Comparison of ENCODE assay signal across 8 cellular contexts in the genomic region with DNA sequence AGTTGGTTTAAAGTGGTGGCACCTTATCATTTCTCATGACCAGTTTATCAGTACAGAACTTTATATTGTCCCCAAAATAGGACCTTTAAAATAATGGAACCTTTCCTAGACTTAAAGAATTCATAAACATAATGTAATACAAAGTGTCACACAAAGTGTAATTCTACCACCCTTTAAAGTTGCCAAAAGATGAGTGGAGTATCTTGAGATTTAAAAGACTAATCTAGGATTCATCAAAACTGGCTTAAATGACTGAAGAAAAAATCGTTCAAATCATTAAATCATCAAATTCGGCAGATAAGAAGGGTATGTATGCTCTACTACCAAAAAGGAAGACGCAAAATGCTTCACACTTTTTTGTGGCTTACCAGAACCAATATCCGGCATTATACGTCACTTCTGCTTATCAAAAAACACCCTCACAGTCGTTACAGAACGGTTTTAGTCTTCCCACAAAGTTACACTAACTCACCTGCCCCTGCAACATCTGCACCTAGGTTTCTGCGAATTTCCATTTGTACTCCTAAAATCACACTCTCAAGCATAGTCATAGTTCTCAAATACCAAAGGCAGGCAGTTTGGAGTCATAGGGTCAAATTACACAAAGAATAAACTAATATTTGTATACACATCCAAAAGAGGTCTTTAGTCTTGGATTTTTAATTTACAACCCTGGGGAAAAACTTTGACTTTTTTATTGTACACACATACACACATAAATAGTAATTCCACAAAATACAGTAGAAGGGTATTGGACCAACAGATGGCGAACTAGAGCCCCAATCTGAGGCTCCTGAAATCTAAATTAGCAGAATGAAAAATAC. TPM values are rescaled to one million over a fixed set of nuclear protein-coding genes. Genes with fewer than 3 reads are reported as not detected.
DNase-seq lines count a peak whose midpoint lies in the region; ATAC-seq and TF ChIP-seq lines count a peak whose summit lies in the region.

No MANE protein-coding gene starts in this region.

- peak overlapping the region; percentile 93 for H3K27ac Mint-ChIP-seq in CD4-positive, alpha-beta T cell
- peak overlapping the region in 2 of 3 experiments; percentile 77 to 80; a peak in 4 of 7 replicates for H3K27ac Mint-ChIP-seq in H9
- peak overlapping the region; percentile 92 for H3K27ac Mint-ChIP-seq in activated naive CD8-positive, alpha-beta T cell treated with anti-CD3 and anti-CD28 coated beads for 36 hours

- H3K4me3 ChIP-seq in iPS-20b (ENCODE audit: low read length): peak overlapping the region; percentile 90

- no peak overlapping the region for H3K23ac ChIP-seq in H9 (ENCODE audit: insufficient read length, low read depth, low read length)

- H2BK12ac ChIP-seq in H9 (ENCODE audit: insufficient read length, low read depth, low read length): no peak overlapping the region

- no peak overlapping the region for H4K8ac ChIP-seq in H9 (replicated peaks; ENCODE audit: insufficient read length, low read depth, low read length)

- no peak overlapping the region for H4K91ac ChIP-seq in H9 (ENCODE audit: insufficient read length, low read depth, low read length)

- H3T11ph ChIP-seq in H9 (ENCODE audit: low read length): no peak overlapping the region

- peaks cover 71% of the 10 kb centered on the region for H3K4me1 Mint-ChIP-seq in CD4-positive, alpha-beta T cell (ENCODE audit: low read depth)
- H3K4me1 Mint-ChIP-seq in H9: peaks cover 21 to 25% of the 10 kb centered on the region in 2 experiments
- peaks cover 61% of the 10 kb centered on the region for H3K4me1 Mint-ChIP-seq in activated naive CD8-positive, alpha-beta T cell treated with anti-CD3 and anti-CD28 coated beads for 36 hours

- H3K79me1 ChIP-seq in H9 (ENCODE audit: insufficient read depth, low read depth, low read length, poor library complexity, severe bottlenecking): no peaks in the 10 kb centered on the region

- H3K79me2 ChIP-seq in H9 (ENCODE audit: insufficient read depth, low read length): peaks cover 33% of the 10 kb centered on the region

- H3K4me1 ChIP-seq in H9 (ENCODE audit: insufficient read depth, low read length) (no peaks in the 10 kb centered on the region; the same call in 1 of the 2 replicates), iPS-20b (ENCODE audit: insufficient read depth, low read length) (peaks cover 13% of the 10 kb centered on the region; the same call in 1 of the 2 replicates)

- peak overlapping the region; percentile 82 for H3K4me3 Mint-ChIP-seq in CD4-positive, alpha-beta T cell
- peak overlapping the region; percentile 85 to 91 for H3K4me3 Mint-ChIP-seq in H9
- peak overlapping the region; percentile 86 for H3K4me3 Mint-ChIP-seq in activated naive CD8-positive, alpha-beta T cell treated with anti-CD3 and anti-CD28 coated beads for 36 hours

- H3K4ac ChIP-seq in H9 (ENCODE audit: low read depth, low read length): no peak overlapping the region

- no peak overlapping the region for H2AFZ ChIP-seq in H9 (ENCODE audit: low read length)

- peak; percentile 72 for TF ChIP-seq CTCF in CD4-positive, alpha-beta T cell (IDR thresholded peaks at IDR 0.05)
- peak; percentile 80 for TF ChIP-seq CTCF in H9 (conservative IDR thresholded peaks at IDR 0.05)

- peak overlapping the region; percentile 50 for H3K4me2 ChIP-seq in H9 (ENCODE audit: insufficient read depth, insufficient read length, low read length)

- H3K9ac ChIP-seq in H9 (ENCODE audit: extremely low read depth, insufficient read length, low read length) (no peak overlapping the region), iPS-20b (ENCODE audit: low read depth, low read length) (peak overlapping the region; percentile 96; the same call in 1 of the 2 replicates)

- peak in 6 of 10 experiments; percentile 22 to 45 (median 42) for DNase-seq in CD4-positive, alpha-beta T cell
- DNase-seq in H9: no peak
- DNase-seq in OCI-M1 (lab: John Stamatoyannopoulos, UW): peak; percentile 84
- peak; percentile 55 for DNase-seq in activated naive CD8-positive, alpha-beta T cell treated with anti-CD3 and anti-CD28 coated beads for 36 hours
- DNase-seq in stimulated activated CD4-positive, alpha-beta T cell treated with anti-CD3 and anti-CD28 coated beads, Interleukin-2, amount 100 ng/mL, for 48 hours: peak; percentile 23 to 48

- peaks cover 30% of the 10 kb centered on the region for H3K36me3 Mint-ChIP-seq in CD4-positive, alpha-beta T cell (ENCODE audit: low read depth)
- H3K36me3 Mint-ChIP-seq in H9 (ENCODE audit: insufficient read depth in 1 of 3, low read depth in 3 of 3): peaks cover 16 to 31% (median 22%) of the 10 kb centered on the region in 3 experiments
- peaks cover 31% of the 10 kb centered on the region for H3K36me3 Mint-ChIP-seq in activated naive CD8-positive, alpha-beta T cell treated with anti-CD3 and anti-CD28 coated beads for 36 hours

- no peaks in the 10 kb centered on the region for H3K9me3 Mint-ChIP-seq in CD4-positive, alpha-beta T cell
- peaks cover 11 to 19% of the 10 kb centered on the region in 2 experiments for H3K9me3 Mint-ChIP-seq in H9
- no peaks in the 10 kb centered on the region for H3K9me3 Mint-ChIP-seq in activated naive CD8-positive, alpha-beta T cell treated with anti-CD3 and anti-CD28 coated beads for 36 hours

- no peak overlapping the region for H3K18ac ChIP-seq in H9 (ENCODE audit: insufficient read length, low read depth, low read length)

- no peaks in the 10 kb centered on the region for H3K27me3 Mint-ChIP-seq in CD4-positive, alpha-beta T cell
- H3K27me3 Mint-ChIP-seq in H9 (ENCODE audit: low read depth): no peaks in the 10 kb centered on the region
- H3K27me3 Mint-ChIP-seq in activated naive CD8-positive, alpha-beta T cell treated with anti-CD3 and anti-CD28 coated beads for 36 hours: no peaks in the 10 kb centered on the region

- no peak overlapping the region for H2BK5ac ChIP-seq in H9 (ENCODE audit: insufficient read length, low read length)

- no peak overlapping the region for H2BK15ac ChIP-seq in H9 (ENCODE audit: low read depth, low read length)

- H4K20me1 ChIP-seq in H9 (ENCODE audit: control insufficient read depth, insufficient read depth, insufficient read length): peaks cover 2% of the 10 kb centered on the region

- H3K27me3 ChIP-seq in CD4-positive, alpha-beta T cell (ENCODE audit: control insufficient read depth, insufficient read depth, low read length): no peaks in the 10 kb centered on the region
- no peaks in the 10 kb centered on the region for H3K27me3 ChIP-seq in H9 (ENCODE audit: insufficient read depth, low read length)
- no peaks in the 10 kb centered on the region for H3K27me3 ChIP-seq in iPS-20b (ENCODE audit: insufficient read depth, low read length)

- ATAC-seq in CD4-positive, alpha-beta T cell (ENCODE audit: poor library complexity): peak; percentile 50
- ATAC-seq in GM18502 (IDR thresholded peaks at IDR 0.05; ENCODE audit: poor library complexity, unreplicated experiment) (no peak), GM18870 (IDR thresholded peaks at IDR 0.05; ENCODE audit: unreplicated experiment) (no peak)

- peak overlapping the region; percentile 95 for H3K27ac ChIP-seq in CD4-positive, alpha-beta T cell (ENCODE audit: low read depth, low read length)
- H3K27ac ChIP-seq in H9 (ENCODE audit: insufficient read length, low read depth, low read length) (no peak overlapping the region), iPS-20b (ENCODE audit: low read length) (peak overlapping the region; percentile 2)

- H2BK20ac ChIP-seq in H9 (ENCODE audit: low read depth, low read length, poor library complexity, severe bottlenecking): no peak overlapping the region

- peaks cover 3% of the 10 kb centered on the region for H3K23me2 ChIP-seq in H9 (ENCODE audit: insufficient read length, low read depth, low read length, poor library complexity, severe bottlenecking)

- no peak overlapping the region for H3K14ac ChIP-seq in H9 (ENCODE audit: insufficient read depth, low read length)

- intact Hi-C loops in CD4-positive, alpha-beta T cell (cut with DNase I, micrococcal nuclease): loop anchor here (1.0 to 10.0 kb wide), 9 partner anchors 19 to 192 kb away; no protein-coding TSS in a partner anchor

- POLR2A ChIA-PET in CD4-positive, alpha-beta T cell (lab: Charles Lee): interaction anchor here (0.8 to 2.0 kb wide), 5 partner anchors 7 to 174 kb away, joined by 3 to 36 read pairs (median 10); no protein-coding TSS in a partner anchor

- no CpG with 5 or more reads among the region's 9 CpGs for WGBS in H9 (ENCODE audit: extremely low coverage, insufficient read length, low lambda C conversion rate)

- no peak overlapping the region for H2AK5ac ChIP-seq in H9 (ENCODE audit: insufficient read length, low read length)

- CTCF ChIA-PET in CD4-positive, alpha-beta T cell (lab: Charles Lee): interaction anchor here (0.6 to 3.0 kb wide), 14 partner anchors 10 to 152 kb away, joined by 3 to 58 read pairs (median 4); no protein-coding TSS in a partner anchor

- no peak overlapping the region for H3K56ac ChIP-seq in H9 (ENCODE audit: insufficient read length, low read depth, low read length)

- no peak overlapping the region for H2BK120ac ChIP-seq in H9 (ENCODE audit: low read depth, low read length, poor library complexity, severe bottlenecking)

- H3K36me3 ChIP-seq in iPS-20b (ENCODE audit: insufficient read depth, low read depth, low read length): 0 out of 2 replicates have a peak, but pooled peaks cover 4% of the 10 kb centered on the region

- no peak overlapping the region for H4K5ac ChIP-seq in H9 (ENCODE audit: insufficient read length, low read depth, low read length)

- H3K9me3 ChIP-seq in CD4-positive, alpha-beta T cell (ENCODE audit: control insufficient read depth, low read length): no peaks in the 10 kb centered on the region
- no peaks in the 10 kb centered on the region for H3K9me3 ChIP-seq in H9 (ENCODE audit: control insufficient read depth, low read depth, low read length)
- H3K9me3 ChIP-seq in iPS-20b (ENCODE audit: insufficient read depth, low read depth, low read length): peaks cover 9% of the 10 kb centered on the region

RNA-seq across cellular contexts. Expression of gene KANSL1, which starts 1.4 kb away (rescaled TPM):
- 100 to 1,000 TPM; 122 to 125 TPM for total RNA-seq in CD4-positive, alpha-beta T cell
- total RNA-seq in H9 (2021): 110 and 114 TPM in 2 replicates
- 10 to 100 TPM; 60.9 to 65.5 TPM for total RNA-seq in activated naive CD8-positive, alpha-beta T cell treated with anti-CD3 and anti-CD28 coated beads for 36 hours
